Comparison of ENCODE assay signal across 30 cellular contexts in the genomic region with DNA sequence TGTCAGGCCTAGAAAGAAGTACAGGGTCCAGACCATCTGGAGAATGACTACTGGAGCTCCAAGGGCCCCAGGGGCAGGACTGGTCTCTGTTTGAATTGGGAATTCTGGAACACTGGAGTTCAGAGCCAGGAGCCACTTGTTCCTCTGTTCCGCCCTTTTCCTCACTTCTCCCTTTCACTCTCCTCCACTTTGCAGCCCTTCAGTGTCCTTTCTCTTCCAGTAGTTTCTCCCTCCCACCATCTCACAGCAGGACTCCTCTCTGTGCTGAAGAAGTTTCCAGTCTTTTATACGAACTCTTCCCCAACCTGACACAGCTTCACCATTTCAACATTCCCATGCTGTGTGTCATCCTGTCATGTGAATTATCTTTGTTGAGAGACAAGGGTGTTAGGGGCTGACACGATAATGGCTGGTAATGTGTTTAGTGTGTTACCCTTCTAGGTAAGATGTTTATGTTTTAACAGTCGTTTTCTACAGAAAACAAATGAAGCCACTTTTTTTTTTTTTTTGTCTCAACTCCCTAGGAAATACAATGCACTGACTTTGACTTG.
DNase-seq lines count a peak whose midpoint lies in the region; ATAC-seq, FAIRE-seq and TF ChIP-seq lines count a peak whose summit lies in the region.
"Had no signal": no experiment of that assay in that cellular context is flagged by ENCODE, and none has a peak within 500 bp of the region (broad histone marks: within the 10 kb centered on the region; RNA-seq: fewer than 3 reads in every experiment).

No MANE protein-coding gene starts in this region.

- no peaks in the 10 kb centered on the region for H3K27me3 ChIP-seq in bronchial epithelial cell (ENCODE audit: control insufficient read depth, insufficient read depth, low read length)
- H3K27me3 ChIP-seq: ovary had no signal

- no peaks in the 10 kb centered on the region for H3K36me3 ChIP-seq in bronchial epithelial cell (ENCODE audit: control insufficient read depth, insufficient read depth, low read length)
- H3K36me3 ChIP-seq: ovary, suprapubic skin had no signal

- TF ChIP-seq CTCF in bronchial epithelial cell (IDR thresholded peaks at IDR 0.05; ENCODE audit: insufficient read depth, low read length, severe bottlenecking) (no peak), omental fat pad (IDR thresholded peaks at IDR 0.05) (no peak), GM10266 (IDR thresholded peaks at IDR 0.05; ENCODE audit: control insufficient read depth, insufficient read depth, low read depth, missing control alignments) (no peak)

- no peak for FAIRE-seq in bronchial epithelial cell (lab: Jason Lieb, UNC)
- FAIRE-seq: colon, GM12878, GM19239, small intestine had no signal

- no peak overlapping the region for H3K4me3 ChIP-seq in bronchial epithelial cell (ENCODE audit: low read depth, low read length)
- H3K4me3 ChIP-seq: GM12878, ovary, suprapubic skin had no signal

- in situ Hi-C loops in Caki2 (cut with HindIII; ENCODE audit: low pct_unique_long_range_greater_than_20kb, low sequenced_read_pairs): no loop called here

- DNase-seq in Caki2 (ENCODE audit: low read depth): peak; percentile 10
- peak; percentile 3 for DNase-seq in HT1080 (ENCODE audit: low read depth)
- peak; percentile 27 for DNase-seq in bronchial epithelial cell (ENCODE audit: low read depth)
- DNase-seq in islet precursor cell: peak; percentile 80
- DNase-seq in omental fat pad (ENCODE audit: low spot score): no peak
- no peak for DNase-seq in HuH-7 (ENCODE audit: low spot score)
- DNase-seq in GM10266 (ENCODE audit: extremely low spot score): no peak
- DNase-seq in hippocampal formation (lab: John Stamatoyannopoulos, UW): no peak
- DNase-seq: 8988T; activated CD4-positive, alpha-beta memory T cell treated with anti-CD3 and anti-CD28 coated beads for 36 hours; activated CD4-positive, alpha-beta T cell treated with anti-CD3 and anti-CD28 coated beads for 1 hour; activated CD8-positive, alpha-beta memory T cell treated with anti-CD3 and anti-CD28 coated beads, Interleukin-2, amount 50 U/mL, for 4 hours; activated naive CD4-positive, alpha-beta T cell treated with Interleukin-2 at 50 U/mL for 16 hours; DND-41; effector CD8-positive, alpha-beta T cell; GOT3; left cardiac atrium; NCI-H2107; NCI-H446; NCI-H748 treated with DMSO at 0.1 percent for 48 hours; ovary; retina; Right ventricle myocardium superior; small intestine; stimulated activated naive CD4-positive, alpha-beta T cell had no signal

- no peak for ATAC-seq in omental fat pad (ENCODE audit: low FRiP score)
- ATAC-seq: GM12878, Panc1 had no signal

Comparison
In these comparisons a context has a peak if more than half of its experiments do, and no peak if none do; other contexts are left out.
1. DNase-seq: peak in Caki2 (single experiment), HT1080 (single experiment), bronchial epithelial cell (single experiment) and islet precursor cell (single experiment); none in omental fat pad (single experiment), HuH-7 (single experiment), GM10266 (single experiment) and hippocampal formation (0 of 2).